Comparison of ENCODE assay signal across 1 cellular context in genomic region chr7:5431485-5432118, GRCh38.
TF ChIP-seq lines count a peak whose summit lies in the region.

No MANE protein-coding gene starts in this region.

TF ChIP-seq in K562, 482 proteins besides CTCF, POLR2A, EP300 and RAD21 (continued from another document):
- TF ChIP-seq SMARCE1 (IDR thresholded peaks at IDR 0.05) (no peak), NFXL1 (CRISPR knock-in tag; IDR thresholded peaks at IDR 0.05) (no peak), NFIX (CRISPR knock-in tag; IDR thresholded peaks at IDR 0.05; ENCODE audit: low read depth) (no peak), ELK1 (CRISPR knock-in tag; IDR thresholded peaks at IDR 0.05) (no peak), ARID1B (IDR thresholded peaks at IDR 0.05) (peak; percentile 40), HNRNPLL (IDR thresholded peaks at IDR 0.05; ENCODE audit: low read depth, low read length, poor library complexity, severe bottlenecking) (no peak), ZNF12 (CRISPR knock-in tag; IDR thresholded peaks at IDR 0.05) (no peak), SIRT6 (IDR thresholded peaks at IDR 0.05; ENCODE audit: low read depth, low read length) (no peak), ZNF184 (CRISPR knock-in tag; IDR thresholded peaks at IDR 0.05) (no peak)
- TF ChIP-seq, protein P1, sequence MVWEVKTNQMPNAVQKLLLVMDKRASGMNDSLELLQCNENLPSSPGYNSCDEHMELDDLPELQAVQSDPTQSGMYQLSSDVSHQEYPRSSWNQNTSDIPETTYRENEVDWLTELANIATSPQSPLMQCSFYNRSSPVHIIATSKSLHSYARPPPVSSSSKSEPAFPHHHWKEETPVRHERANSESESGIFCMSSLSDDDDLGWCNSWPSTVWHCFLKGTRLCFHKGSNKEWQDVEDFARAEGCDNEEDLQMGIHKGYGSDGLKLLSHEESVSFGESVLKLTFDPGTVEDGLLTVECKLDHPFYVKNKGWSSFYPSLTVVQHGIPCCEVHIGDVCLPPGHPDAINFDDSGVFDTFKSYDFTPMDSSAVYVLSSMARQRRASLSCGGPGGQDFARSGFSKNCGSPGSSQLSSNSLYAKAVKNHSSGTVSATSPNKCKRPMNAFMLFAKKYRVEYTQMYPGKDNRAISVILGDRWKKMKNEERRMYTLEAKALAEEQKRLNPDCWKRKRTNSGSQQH (CRISPR knock-in tag; IDR thresholded peaks at IDR 0.05), result peak; percentile 79
- TF ChIP-seq, protein P2, sequence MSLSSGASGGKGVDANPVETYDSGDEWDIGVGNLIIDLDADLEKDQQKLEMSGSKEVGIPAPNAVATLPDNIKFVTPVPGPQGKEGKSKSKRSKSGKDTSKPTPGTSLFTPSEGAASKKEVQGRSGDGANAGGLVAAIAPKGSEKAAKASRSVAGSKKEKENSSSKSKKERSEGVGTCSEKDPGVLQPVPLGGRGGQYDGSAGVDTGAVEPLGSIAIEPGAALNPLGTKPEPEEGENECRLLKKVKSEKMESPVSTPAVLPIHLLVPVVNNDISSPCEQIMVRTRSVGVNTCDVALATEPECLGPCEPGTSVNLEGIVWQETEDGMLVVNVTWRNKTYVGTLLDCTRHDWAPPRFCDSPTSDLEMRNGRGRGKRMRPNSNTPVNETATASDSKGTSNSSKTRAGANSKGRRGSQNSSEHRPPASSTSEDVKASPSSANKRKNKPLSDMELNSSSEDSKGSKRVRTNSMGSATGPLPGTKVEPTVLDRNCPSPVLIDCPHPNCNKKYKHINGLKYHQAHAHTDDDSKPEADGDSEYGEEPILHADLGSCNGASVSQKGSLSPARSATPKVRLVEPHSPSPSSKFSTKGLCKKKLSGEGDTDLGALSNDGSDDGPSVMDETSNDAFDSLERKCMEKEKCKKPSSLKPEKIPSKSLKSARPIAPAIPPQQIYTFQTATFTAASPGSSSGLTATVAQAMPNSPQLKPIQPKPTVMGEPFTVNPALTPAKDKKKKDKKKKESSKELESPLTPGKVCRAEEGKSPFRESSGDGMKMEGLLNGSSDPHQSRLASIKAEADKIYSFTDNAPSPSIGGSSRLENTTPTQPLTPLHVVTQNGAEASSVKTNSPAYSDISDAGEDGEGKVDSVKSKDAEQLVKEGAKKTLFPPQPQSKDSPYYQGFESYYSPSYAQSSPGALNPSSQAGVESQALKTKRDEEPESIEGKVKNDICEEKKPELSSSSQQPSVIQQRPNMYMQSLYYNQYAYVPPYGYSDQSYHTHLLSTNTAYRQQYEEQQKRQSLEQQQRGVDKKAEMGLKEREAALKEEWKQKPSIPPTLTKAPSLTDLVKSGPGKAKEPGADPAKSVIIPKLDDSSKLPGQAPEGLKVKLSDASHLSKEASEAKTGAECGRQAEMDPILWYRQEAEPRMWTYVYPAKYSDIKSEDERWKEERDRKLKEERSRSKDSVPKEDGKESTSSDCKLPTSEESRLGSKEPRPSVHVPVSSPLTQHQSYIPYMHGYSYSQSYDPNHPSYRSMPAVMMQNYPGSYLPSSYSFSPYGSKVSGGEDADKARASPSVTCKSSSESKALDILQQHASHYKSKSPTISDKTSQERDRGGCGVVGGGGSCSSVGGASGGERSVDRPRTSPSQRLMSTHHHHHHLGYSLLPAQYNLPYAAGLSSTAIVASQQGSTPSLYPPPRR (CRISPR knock-in tag; IDR thresholded peaks at IDR 0.05; ENCODE audit: borderline replicate concordance), result no peak
- TF ChIP-seq, protein P3, sequence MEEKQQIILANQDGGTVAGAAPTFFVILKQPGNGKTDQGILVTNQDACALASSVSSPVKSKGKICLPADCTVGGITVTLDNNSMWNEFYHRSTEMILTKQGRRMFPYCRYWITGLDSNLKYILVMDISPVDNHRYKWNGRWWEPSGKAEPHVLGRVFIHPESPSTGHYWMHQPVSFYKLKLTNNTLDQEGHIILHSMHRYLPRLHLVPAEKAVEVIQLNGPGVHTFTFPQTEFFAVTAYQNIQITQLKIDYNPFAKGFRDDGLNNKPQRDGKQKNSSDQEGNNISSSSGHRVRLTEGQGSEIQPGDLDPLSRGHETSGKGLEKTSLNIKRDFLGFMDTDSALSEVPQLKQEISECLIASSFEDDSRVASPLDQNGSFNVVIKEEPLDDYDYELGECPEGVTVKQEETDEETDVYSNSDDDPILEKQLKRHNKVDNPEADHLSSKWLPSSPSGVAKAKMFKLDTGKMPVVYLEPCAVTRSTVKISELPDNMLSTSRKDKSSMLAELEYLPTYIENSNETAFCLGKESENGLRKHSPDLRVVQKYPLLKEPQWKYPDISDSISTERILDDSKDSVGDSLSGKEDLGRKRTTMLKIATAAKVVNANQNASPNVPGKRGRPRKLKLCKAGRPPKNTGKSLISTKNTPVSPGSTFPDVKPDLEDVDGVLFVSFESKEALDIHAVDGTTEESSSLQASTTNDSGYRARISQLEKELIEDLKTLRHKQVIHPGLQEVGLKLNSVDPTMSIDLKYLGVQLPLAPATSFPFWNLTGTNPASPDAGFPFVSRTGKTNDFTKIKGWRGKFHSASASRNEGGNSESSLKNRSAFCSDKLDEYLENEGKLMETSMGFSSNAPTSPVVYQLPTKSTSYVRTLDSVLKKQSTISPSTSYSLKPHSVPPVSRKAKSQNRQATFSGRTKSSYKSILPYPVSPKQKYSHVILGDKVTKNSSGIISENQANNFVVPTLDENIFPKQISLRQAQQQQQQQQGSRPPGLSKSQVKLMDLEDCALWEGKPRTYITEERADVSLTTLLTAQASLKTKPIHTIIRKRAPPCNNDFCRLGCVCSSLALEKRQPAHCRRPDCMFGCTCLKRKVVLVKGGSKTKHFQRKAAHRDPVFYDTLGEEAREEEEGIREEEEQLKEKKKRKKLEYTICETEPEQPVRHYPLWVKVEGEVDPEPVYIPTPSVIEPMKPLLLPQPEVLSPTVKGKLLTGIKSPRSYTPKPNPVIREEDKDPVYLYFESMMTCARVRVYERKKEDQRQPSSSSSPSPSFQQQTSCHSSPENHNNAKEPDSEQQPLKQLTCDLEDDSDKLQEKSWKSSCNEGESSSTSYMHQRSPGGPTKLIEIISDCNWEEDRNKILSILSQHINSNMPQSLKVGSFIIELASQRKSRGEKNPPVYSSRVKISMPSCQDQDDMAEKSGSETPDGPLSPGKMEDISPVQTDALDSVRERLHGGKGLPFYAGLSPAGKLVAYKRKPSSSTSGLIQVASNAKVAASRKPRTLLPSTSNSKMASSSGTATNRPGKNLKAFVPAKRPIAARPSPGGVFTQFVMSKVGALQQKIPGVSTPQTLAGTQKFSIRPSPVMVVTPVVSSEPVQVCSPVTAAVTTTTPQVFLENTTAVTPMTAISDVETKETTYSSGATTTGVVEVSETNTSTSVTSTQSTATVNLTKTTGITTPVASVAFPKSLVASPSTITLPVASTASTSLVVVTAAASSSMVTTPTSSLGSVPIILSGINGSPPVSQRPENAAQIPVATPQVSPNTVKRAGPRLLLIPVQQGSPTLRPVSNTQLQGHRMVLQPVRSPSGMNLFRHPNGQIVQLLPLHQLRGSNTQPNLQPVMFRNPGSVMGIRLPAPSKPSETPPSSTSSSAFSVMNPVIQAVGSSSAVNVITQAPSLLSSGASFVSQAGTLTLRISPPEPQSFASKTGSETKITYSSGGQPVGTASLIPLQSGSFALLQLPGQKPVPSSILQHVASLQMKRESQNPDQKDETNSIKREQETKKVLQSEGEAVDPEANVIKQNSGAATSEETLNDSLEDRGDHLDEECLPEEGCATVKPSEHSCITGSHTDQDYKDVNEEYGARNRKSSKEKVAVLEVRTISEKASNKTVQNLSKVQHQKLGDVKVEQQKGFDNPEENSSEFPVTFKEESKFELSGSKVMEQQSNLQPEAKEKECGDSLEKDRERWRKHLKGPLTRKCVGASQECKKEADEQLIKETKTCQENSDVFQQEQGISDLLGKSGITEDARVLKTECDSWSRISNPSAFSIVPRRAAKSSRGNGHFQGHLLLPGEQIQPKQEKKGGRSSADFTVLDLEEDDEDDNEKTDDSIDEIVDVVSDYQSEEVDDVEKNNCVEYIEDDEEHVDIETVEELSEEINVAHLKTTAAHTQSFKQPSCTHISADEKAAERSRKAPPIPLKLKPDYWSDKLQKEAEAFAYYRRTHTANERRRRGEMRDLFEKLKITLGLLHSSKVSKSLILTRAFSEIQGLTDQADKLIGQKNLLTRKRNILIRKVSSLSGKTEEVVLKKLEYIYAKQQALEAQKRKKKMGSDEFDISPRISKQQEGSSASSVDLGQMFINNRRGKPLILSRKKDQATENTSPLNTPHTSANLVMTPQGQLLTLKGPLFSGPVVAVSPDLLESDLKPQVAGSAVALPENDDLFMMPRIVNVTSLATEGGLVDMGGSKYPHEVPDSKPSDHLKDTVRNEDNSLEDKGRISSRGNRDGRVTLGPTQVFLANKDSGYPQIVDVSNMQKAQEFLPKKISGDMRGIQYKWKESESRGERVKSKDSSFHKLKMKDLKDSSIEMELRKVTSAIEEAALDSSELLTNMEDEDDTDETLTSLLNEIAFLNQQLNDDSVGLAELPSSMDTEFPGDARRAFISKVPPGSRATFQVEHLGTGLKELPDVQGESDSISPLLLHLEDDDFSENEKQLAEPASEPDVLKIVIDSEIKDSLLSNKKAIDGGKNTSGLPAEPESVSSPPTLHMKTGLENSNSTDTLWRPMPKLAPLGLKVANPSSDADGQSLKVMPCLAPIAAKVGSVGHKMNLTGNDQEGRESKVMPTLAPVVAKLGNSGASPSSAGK (IDR thresholded peaks at IDR 0.05), result peak; percentile 38; the same call in 1 of the 2 replicates
TF ChIP-seq in K562: peak in this region for 20.
